10 cellular contexts compared by ENCODE assay signal in genomic region chr2:33214436-33214835, GRCh38.
DNase-seq lines count a peak whose midpoint lies in the region; ATAC-seq, FAIRE-seq and TF ChIP-seq lines count a peak whose summit lies in the region.
"Had no signal": no experiment of that assay in that cellular context is flagged by ENCODE, and none has a peak within 500 bp of the region (broad histone marks: within the 10 kb centered on the region; RNA-seq: fewer than 3 reads in every experiment).

No MANE protein-coding gene starts in this region.

- intact Hi-C loops in K562 (cut with micrococcal nuclease) = no loop called here

- ATAC-seq in A549 (no peak), K562 (no peak), memory B cell (ENCODE audit: low read depth) (peak; percentile 91), GM21515 (IDR thresholded peaks at IDR 0.05; ENCODE audit: unreplicated experiment) (no peak), HG03571 (IDR thresholded peaks at IDR 0.05; ENCODE audit: unreplicated experiment) (no peak)

- no peaks in the 10 kb centered on the region for H3K27me3 ChIP-seq in K562 (ENCODE audit: control insufficient read depth in 2 of 2, insufficient read depth in 2 of 2, low read length in 2 of 2)

- FAIRE-seq in A549 (lab: Jason Lieb, UNC) = no peak
- FAIRE-seq in K562 (lab: Jason Lieb, UNC) = no peak

- H3K27me3 Mint-ChIP-seq in HFFc6 (ENCODE audit: insufficient read depth) (no peaks in the 10 kb centered on the region; the same call in none of the 2 replicates), memory B cell (peaks cover 12% of the 10 kb centered on the region)

- H3K4me1 Mint-ChIP-seq in HFFc6 (ENCODE audit: low read depth) (peaks cover 97% of the 10 kb centered on the region), memory B cell (peaks cover 4% of the 10 kb centered on the region)

- TF ChIP-seq EP300 in A549 (IDR thresholded peaks at IDR 0.05) (no peak), K562 (IDR thresholded peaks at IDR 0.05; ENCODE audit: low read length) (no peak)

- TF ChIP-seq POLR2A in A549 (IDR thresholded peaks at IDR 0.05; ENCODE audit: low read length) (no peak), K562 (conservative IDR thresholded peaks at IDR 0.05) (no peak)

- peak overlapping the region; percentile 73 to 86; a peak in 4 of 6 replicates for H3K27ac ChIP-seq in A549
- no peak overlapping the region for H3K27ac ChIP-seq in K562 (ENCODE audit: extremely low read depth, low read depth, low read length)

- no peak for TF ChIP-seq RAD21 in A549 (conservative IDR thresholded peaks at IDR 0.05 in 1 of 2, IDR thresholded peaks at IDR 0.05 in 1 of 2)
- TF ChIP-seq RAD21 in K562 (CRISPR knock-in tag; conservative IDR thresholded peaks at IDR 0.05 in 1 of 2, IDR thresholded peaks at IDR 0.05 in 1 of 2) = no peak

- H3K36me3 Mint-ChIP-seq in HFFc6 (ENCODE audit: low read depth) (peaks cover 57% of the 10 kb centered on the region), memory B cell (no peaks in the 10 kb centered on the region)

- CTCF ChIA-PET in A549 (lab: Yijun Ruan, JAX) (no interaction called here), K562 (lab: Yijun Ruan, JAX; ENCODE audit: low intra/inter-chr PET ratio) (no interaction called here)

- H4K20me1 ChIP-seq in K562 (replicated peaks; ENCODE audit: control insufficient read depth, insufficient read depth, low read length) = no peaks in the 10 kb centered on the region

- BruUV-seq in K562 (replicated peaks; lab: Mats Ljungman, UMichigan) = no TSS peak

- no peak overlapping the region for H3K9ac ChIP-seq in K562 (ENCODE audit: insufficient read depth in 1 of 2, low read depth in 2 of 2, low read length in 2 of 2)

- H3K9me3 ChIP-seq in A549 (no peaks in the 10 kb centered on the region), K562 (replicated peaks; ENCODE audit: control insufficient read depth, insufficient read depth, low read depth, low read length) (no peaks in the 10 kb centered on the region)

- TF ChIP-seq CTCF in A549 (IDR thresholded peaks at IDR 0.05) (no peak), HFFc6 (IDR thresholded peaks at IDR 0.05) (no peak), K562 (IDR thresholded peaks at IDR 0.05 in 2 of 3, conservative IDR thresholded peaks at IDR 0.05 in 1 of 3; ENCODE audit: insufficient read depth in 2 of 3, low read depth in 1 of 3, low read length in 3 of 3) (no peak)

- H3K4me3 ChIP-seq in A549 (no peak overlapping the region), K562 (no peak overlapping the region)

- H3K9me1 ChIP-seq in K562 (ENCODE audit: control insufficient read depth, insufficient read depth, low read length) = no peaks in the 10 kb centered on the region

- H3K4me1 ChIP-seq in A549 = peaks cover 78% of the 10 kb centered on the region
- H3K4me1 ChIP-seq in K562 (replicated peaks in 1 of 2; ENCODE audit: control insufficient read depth in 2 of 2, insufficient read depth in 2 of 2, low read length in 2 of 2) = peaks cover 0 to 32% of the 10 kb centered on the region in 2 experiments; a peak in 3 of 5 replicates

- no peak overlapping the region for H3K4me2 ChIP-seq in A549
- H3K4me2 ChIP-seq in K562 (ENCODE audit: insufficient read depth, low read length) = no peak overlapping the region

- no peaks in the 10 kb centered on the region for H3K79me2 ChIP-seq in K562 (ENCODE audit: control insufficient read depth, insufficient read depth, low read length)

- H3K4me3 Mint-ChIP-seq in HFFc6 (peak overlapping the region; percentile 83), memory B cell (peak overlapping the region; percentile 19)

- 75% methylated on average over 11 of the region's 11 CpGs for WGBS in A549 (ENCODE audit: missing lambda C conversion rate)
- 27% methylated on average over 11 of the region's 11 CpGs for WGBS in K562 (ENCODE audit: insufficient coverage, low coverage, missing lambda C conversion rate)

- no peaks in the 10 kb centered on the region; the same call in 2 of the 3 replicates for H3K36me3 ChIP-seq in K562 (ENCODE audit: control insufficient read depth, insufficient read depth, low read length)

- POLR2A ChIA-PET in A549 (lab: Yijun Ruan, JAX) (no interaction called here), K562 (lab: Yijun Ruan, JAX) (no interaction called here)

- H3K27ac Mint-ChIP-seq in HFFc6 (peak overlapping the region; percentile 99), memory B cell (peak overlapping the region; percentile 8)

- H2AFZ ChIP-seq in K562 (ENCODE audit: low read depth, low read length) = peak overlapping the region; percentile 38; the same call in 1 of the 2 replicates

- H3K9me3 Mint-ChIP-seq in HFFc6 = 0 out of 2 replicates have a peak, but pooled peaks cover 3% of the 10 kb centered on the region
- H3K9me3 Mint-ChIP-seq in memory B cell = no peaks in the 10 kb centered on the region

- in situ Hi-C loops in K562 (cut with MboI) = no loop called here

- DNase-seq in A549 (ENCODE audit: low read depth in 1 of 2, low spot score in 1 of 2) (peak in 1 of 2 experiments; percentile 51), HFFc6 (no peak), K562 (ENCODE audit: extremely low read depth in 1 of 4, low spot score in 3 of 4) (no peak), memory B cell (ENCODE audit: low spot score in 2 of 2) (peak in 1 of 2 donors; percentile 13), NCI-H510A treated with DMSO at 0.1 percent for 48 hours (lab: John Stamatoyannopoulos, UW) (no peak), GOT3 (lab: John Stamatoyannopoulos, UW) (no peak)
- DNase-seq: AML-193, cortex of kidney had no signal

TF ChIP-seq in A549, 52 proteins besides CTCF, POLR2A, EP300 and RAD21 (continues in another document):
- TF ChIP-seq HMGXB4 (CRISPR knock-in tag; IDR thresholded peaks at IDR 0.05; ENCODE audit: borderline replicate concordance) = no peak
- peak; percentile 46; the same call in 1 of the 2 replicates for TF ChIP-seq USF2 (IDR thresholded peaks at IDR 0.05)
- TF ChIP-seq BCL3 (IDR thresholded peaks at IDR 0.05) = no peak

TF ChIP-seq in K562, 482 proteins besides CTCF, POLR2A, EP300 and RAD21:
- no peak for TF ChIP-seq SIN3B (IDR thresholded peaks at IDR 0.05; ENCODE audit: low read depth)
- peak; percentile 20; the same call in 1 of the 2 replicates for TF ChIP-seq RAD51 (IDR thresholded peaks at IDR 0.05; ENCODE audit: borderline replicate concordance, low read depth)
- peak; percentile 21; the same call in 1 of the 2 replicates for TF ChIP-seq L3MBTL2 (IDR thresholded peaks at IDR 0.05)
TF ChIP-seq in K562: peak in this region for 2.

Comparison
In these comparisons a context has a peak if more than half of its experiments do, and no peak if none do; other contexts are left out.
1. Of the 35 proteins assayed by ChIP-seq in both K562 and A549: peak only in K562: none; only in A549: USF2; in both: none; in neither: 34.